ENCODE assay signal across 16 cellular contexts in the genomic region with DNA sequence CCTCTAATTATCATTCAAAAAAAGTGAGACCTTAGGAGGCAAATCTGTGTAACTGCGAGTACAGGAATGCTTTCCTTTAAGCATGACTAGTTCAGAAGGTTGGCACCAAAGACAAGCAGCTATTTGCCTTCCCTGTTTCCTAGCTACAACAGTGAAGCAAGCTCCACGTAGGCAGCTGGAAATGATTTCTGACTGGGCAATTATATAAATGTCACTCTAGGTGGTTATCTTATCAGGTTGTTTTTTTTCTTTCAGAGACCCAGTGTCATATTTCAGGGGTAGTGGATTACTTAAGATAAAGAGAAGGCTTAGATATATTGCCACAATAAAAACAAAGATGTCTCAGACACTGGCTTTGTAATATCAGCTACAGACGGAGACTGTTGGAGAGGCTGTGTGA.
DNase-seq lines count a peak whose midpoint lies in the region; ATAC-seq and TF ChIP-seq lines count a peak whose summit lies in the region.
"Had no signal": no experiment of that assay in that cellular context is flagged by ENCODE, and none has a peak within 500 bp of the region (broad histone marks: within the 10 kb centered on the region; RNA-seq: fewer than 3 reads in every experiment).

No MANE protein-coding gene starts in this region.

- H3K4me3 ChIP-seq in epithelial cell of proximal tubule (ENCODE audit: low read depth, low read length): no peak overlapping the region
- H3K4me3 ChIP-seq: ovary had no signal

- DNase-seq in NCI-H1105 treated with DMSO at 0.1 percent for 48 hours (lab: John Stamatoyannopoulos, UW): peak; percentile 13
- DNase-seq in NCI-H1105 (lab: John Stamatoyannopoulos, UW): no peak
- DNase-seq in NCI-H146 treated with DMSO at 0.1 percent for 48 hours (lab: John Stamatoyannopoulos, UW; ENCODE audit: unreplicated experiment): peak; percentile 99
- DNase-seq in epithelial cell of proximal tubule (ENCODE audit: low read depth): peak; percentile 29
- DNase-seq in renal cortical epithelial cell (ENCODE audit: low read depth): peak; percentile 71
- no peak for DNase-seq in DMS79 treated with DMSO at 0.1 percent for 48 hours (lab: John Stamatoyannopoulos, UW)
- DNase-seq: activated CD4-positive, alpha-beta T cell treated with anti-CD3 and anti-CD28 coated beads, Interleukin-2, amount 50 U/mL, for 1 hour; activated naive CD8-positive, alpha-beta T cell treated with anti-CD3 and anti-CD28 coated beads, Interleukin-2, amount 50 U/mL, for 24 hours; activated T-cell treated with anti-CD3 and anti-CD28 coated beads, Interleukin-2, amount 50 U/mL, for 4 hours; HFFc6; NCI-H1048; ovary; Right ventricle myocardium superior; stimulated activated CD4-positive, alpha-beta T cell treated with anti-CD3 and anti-CD28 coated beads, Interleukin-12 subunit alpha, Interleukin-12 subunit beta, amount 100 ng/mL, for 4 hours had no signal

- ATAC-seq in GM21576 (IDR thresholded peaks at IDR 0.05; ENCODE audit: unreplicated experiment): no peak
- ATAC-seq in GM18858 (IDR thresholded peaks at IDR 0.05; ENCODE audit: unreplicated experiment): no peak
- ATAC-seq: activated naive CD8-positive, alpha-beta T cell treated with anti-CD3 and anti-CD28 coated beads, Interleukin-2, amount 50 U/mL, for 24 hours; activated T-cell treated with anti-CD3 and anti-CD28 coated beads, Interleukin-2, amount 50 U/mL, for 4 hours had no signal

- TF ChIP-seq CTCF in epithelial cell of proximal tubule (conservative IDR thresholded peaks at IDR 0.05; ENCODE audit: low read depth, low read length): no peak

Comparison
In these comparisons a context has a peak if more than half of its experiments do, and no peak if none do; other contexts are left out.
1. DNase-seq: peak in NCI-H1105 treated with DMSO at 0.1 percent for 48 hours (single experiment), NCI-H146 treated with DMSO at 0.1 percent for 48 hours (single experiment), epithelial cell of proximal tubule (single experiment) and renal cortical epithelial cell (single experiment); none in NCI-H1105 (single experiment) and DMS79 treated with DMSO at 0.1 percent for 48 hours (single experiment).